ENCODE assay signal across 13 cellular contexts in the genomic region with DNA sequence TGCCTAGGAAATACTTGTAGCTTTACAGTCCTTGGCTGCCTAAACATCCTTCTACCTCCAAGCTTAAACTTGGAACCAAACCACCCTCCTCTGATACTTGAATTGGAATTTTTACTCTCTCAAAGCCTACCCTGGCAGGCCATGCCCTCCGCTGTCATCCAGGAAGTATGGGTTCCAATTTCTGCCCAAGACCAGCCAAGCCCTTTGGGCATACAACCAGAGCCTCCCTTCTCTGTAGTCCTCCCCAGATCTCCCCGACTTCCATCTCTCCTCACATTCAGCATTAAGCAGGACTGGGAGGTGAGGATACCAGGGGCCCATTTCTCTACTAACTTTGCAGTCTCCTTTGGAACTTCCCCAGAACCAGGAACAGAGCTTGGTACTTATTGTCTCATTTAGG. TPM values are rescaled to one million over a fixed set of nuclear protein-coding genes. Genes with fewer than 3 reads are reported as not detected.
A peak's percentile ranks its signal among the peaks of the same experiment; 100 is the strongest.
DNase-seq lines count a peak whose midpoint lies in the region; ATAC-seq and TF ChIP-seq lines count a peak whose summit lies in the region.
"Had no signal": no experiment of that assay in that cellular context is flagged by ENCODE, and none has a peak within 500 bp of the region (broad histone marks: within the 10 kb centered on the region; RNA-seq: fewer than 3 reads in every experiment).

No MANE protein-coding gene starts in this region.

- H3K79me2 ChIP-seq in GM23338 (replicated peaks; ENCODE audit: insufficient read depth), result no peaks in the 10 kb centered on the region

- H3K4me3 Mint-ChIP-seq in GM23338, result peak overlapping the region; percentile 59
- peak overlapping the region; percentile 6 for H3K4me3 Mint-ChIP-seq in activated T-helper 17 cell treated with anti-CD3 and anti-CD28 coated beads, Interleukin-2, amount 50 U/mL, for 72 hours
- H3K4me3 Mint-ChIP-seq in nephron, result peak overlapping the region in 2 of 3 experiments; percentile 21 to 42

- H3K9me3 Mint-ChIP-seq in GM23338 (no peaks in the 10 kb centered on the region), nephron (no peaks in the 10 kb centered on the region)
- H3K9me3 Mint-ChIP-seq in activated T-helper 17 cell treated with anti-CD3 and anti-CD28 coated beads, Interleukin-2, amount 50 U/mL, for 72 hours, result no peaks in the 10 kb centered on the region

- H3K36me3 ChIP-seq in GM23338 (ENCODE audit: insufficient read depth) (no peaks in the 10 kb centered on the region), mucosa of descending colon (ENCODE audit: low read depth) (no peaks in the 10 kb centered on the region), neuronal stem cell (replicated peaks in 1 of 2; ENCODE audit: control insufficient read depth in 2 of 2, insufficient read depth in 2 of 2, low read length in 2 of 2) (peaks cover 11 to 45% of the 10 kb centered on the region in 2 donors)

- intact Hi-C loops in mucosa of descending colon (cut with DNase I, micrococcal nuclease), result no loop called here

- H3K36me3 Mint-ChIP-seq in GM23338 (ENCODE audit: low read depth) (peaks cover 18% of the 10 kb centered on the region), nephron (ENCODE audit: low read depth) (peaks cover 39% of the 10 kb centered on the region)
- H3K36me3 Mint-ChIP-seq in activated T-helper 17 cell treated with anti-CD3 and anti-CD28 coated beads, Interleukin-2, amount 50 U/mL, for 72 hours (ENCODE audit: low read depth), result peaks cover 56% of the 10 kb centered on the region

- H3K9me3 ChIP-seq in mucosa of descending colon (no peaks in the 10 kb centered on the region), neuronal stem cell (replicated peaks in 1 of 2; ENCODE audit: control insufficient read depth in 2 of 2, insufficient read depth in 1 of 2, low read depth in 1 of 2, low read length in 2 of 2) (peaks cover 2% of the 10 kb centered on the region in 2 donors)
- H3K9me3 ChIP-seq: HAP-1, left lung, transverse colon had no signal

- H3K23ac ChIP-seq in neuronal stem cell (ENCODE audit: low read depth, low read length, poor library complexity), result no peak overlapping the region

- no peak overlapping the region for H3K4ac ChIP-seq in neuronal stem cell (ENCODE audit: low read length)

- no peak overlapping the region for H3K27ac ChIP-seq in GM23338 (ENCODE audit: low read depth)
- no peak overlapping the region for H3K27ac ChIP-seq in neuronal stem cell (replicated peaks; ENCODE audit: low read length)
- H3K27ac ChIP-seq: C4-2B, left lung, transverse colon had no signal

- H3K4me2 ChIP-seq in GM23338 (peak overlapping the region; percentile 94), neuronal stem cell (ENCODE audit: insufficient read depth, low read length, poor library complexity, severe bottlenecking) (no peak overlapping the region)

- no peak for ATAC-seq in GM23338
- ATAC-seq in activated T-helper 17 cell treated with anti-CD3 and anti-CD28 coated beads, Interleukin-2, amount 50 U/mL, for 72 hours (replicated peaks), result no peak
- ATAC-seq in mucosa of descending colon, result no peak

- peaks cover 62% of the 10 kb centered on the region for H3K27me3 Mint-ChIP-seq in GM23338 (ENCODE audit: insufficient read depth, low read depth, poor library complexity)
- peaks cover 36% of the 10 kb centered on the region for H3K27me3 Mint-ChIP-seq in activated T-helper 17 cell treated with anti-CD3 and anti-CD28 coated beads, Interleukin-2, amount 50 U/mL, for 72 hours
- H3K27me3 Mint-ChIP-seq in nephron (ENCODE audit: low read depth), result peaks cover 75% of the 10 kb centered on the region

- peaks cover 46% of the 10 kb centered on the region for H3K4me1 Mint-ChIP-seq in GM23338
- peaks cover 13% of the 10 kb centered on the region for H3K4me1 Mint-ChIP-seq in activated T-helper 17 cell treated with anti-CD3 and anti-CD28 coated beads, Interleukin-2, amount 50 U/mL, for 72 hours
- H3K4me1 Mint-ChIP-seq in nephron, result peaks cover 36% of the 10 kb centered on the region

- H4K20me1 ChIP-seq in GM23338 (replicated peaks; ENCODE audit: insufficient read depth), result peaks cover 17% of the 10 kb centered on the region

- H2BK5ac ChIP-seq in neuronal stem cell (ENCODE audit: low read length), result no peak overlapping the region

- H3K14ac ChIP-seq in neuronal stem cell (ENCODE audit: low read length), result no peak overlapping the region

- no peak overlapping the region for H2BK15ac ChIP-seq in neuronal stem cell (ENCODE audit: low read length)

- no peaks in the 10 kb centered on the region for H3K79me1 ChIP-seq in neuronal stem cell (ENCODE audit: low read depth, low read length)

- DNase-seq in GM23338 (ENCODE audit: low spot score) (no peak), DMS153 (lab: John Stamatoyannopoulos, UW) (no peak), mucosa of descending colon (no peak), neuronal stem cell (ENCODE audit: low spot score) (no peak)
- DNase-seq: activated CD4-positive, alpha-beta T cell treated with anti-CD3 and anti-CD28 coated beads, Interleukin-2, amount 50 U/mL, for 4 hours; MV-4-11; stimulated activated CD4-positive, alpha-beta T cell treated with anti-CD3 and anti-CD28 coated beads, Interleukin-2, amount 100 ng/mL, for 48 hours; transverse colon had no signal

- peaks cover 35% of the 10 kb centered on the region for H3K4me1 ChIP-seq in GM23338 (ENCODE audit: insufficient read depth)
- H3K4me1 ChIP-seq in mucosa of descending colon (ENCODE audit: low read depth), result peaks cover 28% of the 10 kb centered on the region
- peaks cover 19 to 34% of the 10 kb centered on the region in 2 donors for H3K4me1 ChIP-seq in neuronal stem cell (ENCODE audit: control insufficient read depth in 2 of 2, insufficient read depth in 1 of 2, low read depth in 1 of 2, low read length in 2 of 2)

- peak overlapping the region; percentile 58 for H3K4me3 ChIP-seq in GM23338
- H3K4me3 ChIP-seq in mucosa of descending colon, result no peak overlapping the region
- H3K4me3 ChIP-seq in neuronal stem cell (ENCODE audit: low read length in 2 of 2), result no peak overlapping the region
- H3K4me3 ChIP-seq: HAP-1 had no signal

- no CpG with 5 or more reads among the region's 2 CpGs for WGBS in neuronal stem cell (ENCODE audit: extremely low coverage in 2 of 2, insufficient read length in 2 of 2, insufficient replicate concordance in 1 of 2), 2 donors

- no peak overlapping the region for H3K18ac ChIP-seq in neuronal stem cell (ENCODE audit: low read length)

- no peak overlapping the region for H4K8ac ChIP-seq in neuronal stem cell (ENCODE audit: low read depth, low read length)

- peaks cover 65% of the 10 kb centered on the region for H3K27me3 ChIP-seq in GM23338 (ENCODE audit: insufficient read depth)
- H3K27me3 ChIP-seq in neuronal stem cell (ENCODE audit: control insufficient read depth in 3 of 3, insufficient read depth in 3 of 3, low read depth in 1 of 3, low read length in 3 of 3), result peaks cover 23 to 44% (median 34%) of the 10 kb centered on the region in 3 experiments

- H3F3A ChIP-seq in GM23338 (replicated peaks; ENCODE audit: low read depth), result peaks cover 11% of the 10 kb centered on the region; the same call in 1 of the 2 replicates

- no peaks in the 10 kb centered on the region for H3K9me2 ChIP-seq in GM23338 (ENCODE audit: insufficient read depth)

- H3K27ac Mint-ChIP-seq in GM23338 (no peak overlapping the region), nephron (no peak overlapping the region)
- no peak overlapping the region for H3K27ac Mint-ChIP-seq in activated T-helper 17 cell treated with anti-CD3 and anti-CD28 coated beads, Interleukin-2, amount 50 U/mL, for 72 hours

- H4K91ac ChIP-seq in neuronal stem cell (ENCODE audit: low read depth, low read length, poor library complexity), result no peak overlapping the region

- H2BK12ac ChIP-seq in neuronal stem cell (ENCODE audit: low read length), result no peak overlapping the region

- no peak overlapping the region for H2BK120ac ChIP-seq in neuronal stem cell (ENCODE audit: low read depth, low read length)

- no peak overlapping the region for H2AK5ac ChIP-seq in neuronal stem cell (ENCODE audit: low read depth, low read length)

- H3K9ac ChIP-seq in neuronal stem cell (ENCODE audit: low read depth, low read length, poor library complexity), result no peak overlapping the region

- TF ChIP-seq CTCF in GM23338 (conservative IDR thresholded peaks at IDR 0.05; ENCODE audit: low read depth in 2 of 2) (no peak), nephron (IDR thresholded peaks at IDR 0.05; ENCODE audit: unreplicated experiment in 3 of 3) (no peak), mucosa of descending colon (IDR thresholded peaks at IDR 0.05) (no peak)

- H2AFZ ChIP-seq in GM23338, result no peak overlapping the region
- no peak overlapping the region for H2AFZ ChIP-seq in neuronal stem cell (ENCODE audit: low read length)

RNA-seq across cellular contexts. Expression of a gene that starts 0.4 kb away (rescaled TPM):
- total RNA-seq in GM23338 (2014; rRNA removed; shearing (Covaris generic)), result not detected in 2 replicates
- 0.09 TPM in 1 of 2 replicates, not detected in the other for polyA plus RNA-seq in GM23338 (2016; fragmentation: Nextera tagmentation; extraction: Ambion mirVana)
- total RNA-seq in activated T-helper 17 cell treated with anti-CD3 and anti-CD28 coated beads, Interleukin-2, amount 50 U/mL, for 72 hours, result under 1 TPM; 0.26 to 0.42 TPM
- total RNA-seq in mucosa of descending colon, result under 1 TPM; 0.26 to 0.54 (median 0.46) TPM
- 0.14 TPM for polyA plus RNA-seq in neuronal stem cell (2013, experiment 1 of 2)
- polyA plus RNA-seq in neuronal stem cell (2013, experiment 2 of 2), result 0.12 TPM

RNA-seq across cellular contexts. Expression of a gene that starts 15.7 kb away (rescaled TPM):
- 33.9 and 57.0 TPM in 2 replicates for total RNA-seq in GM23338 (2014; rRNA removed; shearing (Covaris generic))
- polyA plus RNA-seq in GM23338 (2016; fragmentation: Nextera tagmentation; extraction: Ambion mirVana), result 19.8 and 24.3 TPM in 2 replicates
- total RNA-seq in activated T-helper 17 cell treated with anti-CD3 and anti-CD28 coated beads, Interleukin-2, amount 50 U/mL, for 72 hours, result 100 to 1,000 TPM in 1 of 2 donors, 10 to 100 TPM in 1; 56.8 to 105 TPM
- total RNA-seq in mucosa of descending colon, result 10 to 100 TPM; 46.1 to 77.4 (median 68.1) TPM
- polyA plus RNA-seq in neuronal stem cell (2013, experiment 1 of 2), result 46.3 TPM
- 47.9 TPM for polyA plus RNA-seq in neuronal stem cell (2013, experiment 2 of 2)

RNA-seq across cellular contexts. Expression of a gene that starts 25.2 kb away (rescaled TPM):
- total RNA-seq in GM23338 (2014; rRNA removed; shearing (Covaris generic)), result 6.7 and 11.8 TPM in 2 replicates
- 9.4 and 10.7 TPM in 2 replicates for polyA plus RNA-seq in GM23338 (2016; fragmentation: Nextera tagmentation; extraction: Ambion mirVana)
- total RNA-seq in activated T-helper 17 cell treated with anti-CD3 and anti-CD28 coated beads, Interleukin-2, amount 50 U/mL, for 72 hours, result 10 to 100 TPM; 12.2 to 19.3 TPM
- under 1 TPM; 0.23 to 0.58 (median 0.38) TPM for total RNA-seq in mucosa of descending colon
- polyA plus RNA-seq in neuronal stem cell (2013, experiment 1 of 2), result 4.0 TPM
- polyA plus RNA-seq in neuronal stem cell (2013, experiment 2 of 2), result 4.1 TPM
- total RNA-seq: transverse colon had no signal

RNA-seq across cellular contexts. Expression of a gene that starts 34.4 kb away (rescaled TPM):
- total RNA-seq in GM23338 (2014; rRNA removed; shearing (Covaris generic)), result 86.1 and 120 TPM in 2 replicates
- polyA plus RNA-seq in GM23338 (2016; fragmentation: Nextera tagmentation; extraction: Ambion mirVana), result 17.6 and 18.3 TPM in 2 replicates
- total RNA-seq in activated T-helper 17 cell treated with anti-CD3 and anti-CD28 coated beads, Interleukin-2, amount 50 U/mL, for 72 hours, result 10 to 100 TPM; 66.8 to 78.6 TPM
- 100 to 1,000 TPM in 1 of 3 donors, 10 to 100 TPM in 2; 83.3 to 102 (median 88.5) TPM for total RNA-seq in mucosa of descending colon
- 10.4 TPM for polyA plus RNA-seq in neuronal stem cell (2013, experiment 1 of 2)
- 10.8 TPM for polyA plus RNA-seq in neuronal stem cell (2013, experiment 2 of 2)

RNA-seq across cellular contexts. Expression of a gene that starts 36.2 kb away (rescaled TPM):
- total RNA-seq in GM23338 (2014; rRNA removed; shearing (Covaris generic)), result 2,341 and 2,718 TPM in 2 replicates
- polyA plus RNA-seq in GM23338 (2016; fragmentation: Nextera tagmentation; extraction: Ambion mirVana), result 1,008 and 1,116 TPM in 2 replicates
- 1,000 to 10,000 TPM; 1,357 to 2,653 TPM for total RNA-seq in activated T-helper 17 cell treated with anti-CD3 and anti-CD28 coated beads, Interleukin-2, amount 50 U/mL, for 72 hours
- total RNA-seq in mucosa of descending colon, result 100 to 1,000 TPM; 391 to 679 (median 491) TPM
- 3,086 TPM for polyA plus RNA-seq in neuronal stem cell (2013, experiment 1 of 2)
- polyA plus RNA-seq in neuronal stem cell (2013, experiment 2 of 2), result 3,054 TPM

Comparison
In these comparisons a context has a peak if more than half of its experiments do, and no peak if none do; other contexts are left out.
1. H3K4me3 Mint-ChIP-seq: peak in every context shown above with its lines; median percentile 59 in GM23338; 32 in nephron; 6 in activated T-helper 17 cell treated with anti-CD3 and anti-CD28 coated beads, Interleukin-2, amount 50 U/mL, for 72 hours.